Comparison of ENCODE assay signal across 9 cellular contexts in the genomic region with DNA sequence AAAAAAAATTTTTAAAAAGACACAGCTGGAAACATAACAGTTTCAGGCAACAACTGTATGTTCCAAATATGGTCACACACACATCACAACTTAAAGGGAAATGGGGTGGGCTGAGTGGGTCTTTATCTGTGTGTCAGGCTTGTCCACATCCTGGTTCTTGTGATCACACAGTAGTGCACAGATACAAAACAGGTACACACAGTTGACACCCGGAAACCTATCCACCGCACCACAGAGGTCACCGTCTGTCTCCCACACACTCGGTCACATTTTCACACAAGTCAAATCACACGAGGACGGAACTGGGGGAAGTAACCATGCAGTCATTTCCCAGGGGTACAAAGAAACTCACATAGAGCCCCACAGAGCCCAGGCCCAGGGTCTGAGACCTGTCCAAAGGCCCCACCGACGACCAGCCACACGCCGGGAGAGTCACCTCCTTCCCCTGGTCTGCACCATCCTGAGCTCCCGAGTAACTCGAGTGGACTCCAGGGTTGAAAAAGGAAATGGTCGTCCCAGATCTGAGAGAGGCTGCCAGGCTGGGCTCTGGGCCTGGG. TPM values are rescaled to one million over a fixed set of nuclear protein-coding genes. Genes with fewer than 3 reads are reported as not detected.
DNase-seq lines count a peak whose midpoint lies in the region; ATAC-seq lines count a peak whose summit lies in the region.
"Had no signal": no experiment of that assay in that cellular context is flagged by ENCODE, and none has a peak within 500 bp of the region (broad histone marks: within the 10 kb centered on the region; RNA-seq: fewer than 3 reads in every experiment).

No MANE protein-coding gene starts in this region.

- no peak overlapping the region for H2BK5ac ChIP-seq in mesenchymal stem cell (ENCODE audit: low read depth, low read length, poor library complexity, severe bottlenecking)

- H3K36me3 Mint-ChIP-seq in naive thymus-derived CD8-positive, alpha-beta T cell: peaks cover 0 to 30% (median 0%) of the 10 kb centered on the region in 3 donors

- H3K27me3 ChIP-seq in mesenchymal stem cell (ENCODE audit: control insufficient read depth in 1 of 2, insufficient read depth in 1 of 2, low read length in 2 of 2): peaks cover 0 to 4% of the 10 kb centered on the region in 2 experiments
- H3K27me3 ChIP-seq: SJSA1 had no signal

- H3K9me3 ChIP-seq in mesenchymal stem cell (ENCODE audit: control insufficient read depth, low read length): no peaks in the 10 kb centered on the region
- H3K9me3 ChIP-seq: SJSA1 had no signal

- no peak overlapping the region for H3K4me3 ChIP-seq in mesenchymal stem cell (ENCODE audit: insufficient read depth in 1 of 2, low read depth in 1 of 2, low read length in 2 of 2)
- H3K4me3 ChIP-seq: SJSA1 had no signal

- no peak overlapping the region for H2BK15ac ChIP-seq in mesenchymal stem cell (ENCODE audit: low read depth, poor library complexity, severe bottlenecking)

- no peak overlapping the region for H3K4ac ChIP-seq in mesenchymal stem cell (ENCODE audit: low read depth in 1 of 2, low read length in 2 of 2)

- H3K4me2 ChIP-seq in mesenchymal stem cell (ENCODE audit: low read length, poor library complexity, severe bottlenecking): no peak overlapping the region

- no peaks in the 10 kb centered on the region for H3K9me3 Mint-ChIP-seq in naive thymus-derived CD8-positive, alpha-beta T cell

- ATAC-seq in GM19395 (IDR thresholded peaks at IDR 0.05; ENCODE audit: unreplicated experiment): peak; percentile 37
- peak; percentile 32 for ATAC-seq in HG03520 (IDR thresholded peaks at IDR 0.05; ENCODE audit: unreplicated experiment)
- peak; percentile 73 to 87 for ATAC-seq in naive thymus-derived CD8-positive, alpha-beta T cell

- H2BK12ac ChIP-seq in mesenchymal stem cell (ENCODE audit: low read length in 2 of 2): peak overlapping the region in 1 of 2 experiments; percentile 54

- peak overlapping the region; percentile 75 to 93 (median 82) for H3K4me3 Mint-ChIP-seq in naive thymus-derived CD8-positive, alpha-beta T cell

- no peak overlapping the region for H2AK5ac ChIP-seq in mesenchymal stem cell (ENCODE audit: low read length, severe bottlenecking)

- peaks cover 23 to 27% of the 10 kb centered on the region in 2 experiments for H3K36me3 ChIP-seq in mesenchymal stem cell (ENCODE audit: control insufficient read depth in 1 of 2, insufficient read depth in 2 of 2, low read depth in 1 of 2, low read length in 2 of 2)

- H2BK120ac ChIP-seq in mesenchymal stem cell (ENCODE audit: low read depth, low read length): no peak overlapping the region

- peaks cover 25 to 68% (median 62%) of the 10 kb centered on the region in 4 donors for H3K4me1 Mint-ChIP-seq in naive thymus-derived CD8-positive, alpha-beta T cell

- no peak overlapping the region for H4K91ac ChIP-seq in mesenchymal stem cell (ENCODE audit: low read length)

- DNase-seq in activated T-cell treated with anti-CD3 and anti-CD28 coated beads for 4 hours (peak; percentile 55), middle frontal gyrus (ENCODE audit: extremely low spot score, low spot score) (no peak), HK-2 (ENCODE audit: unreplicated experiment) (no peak), mesenchymal stem cell (no peak), amniotic stem cell (lab: John Stamatoyannopoulos, UW) (no peak)
- peak; percentile 47 to 94 (median 79) for DNase-seq in naive thymus-derived CD8-positive, alpha-beta T cell

- peak overlapping the region; percentile 95 to 100 (median 98) for H3K27ac Mint-ChIP-seq in naive thymus-derived CD8-positive, alpha-beta T cell

- no peak overlapping the region for H3K9ac ChIP-seq in mesenchymal stem cell (ENCODE audit: low read length)

- H3K27ac ChIP-seq in mesenchymal stem cell (ENCODE audit: low read length, poor library complexity, severe bottlenecking): no peak overlapping the region
- H3K27ac ChIP-seq: SJSA1 had no signal

- peaks cover 15% of the 10 kb centered on the region for H3K4me1 ChIP-seq in mesenchymal stem cell (ENCODE audit: control insufficient read depth, insufficient read depth, low read depth, low read length)

- peak overlapping the region in 1 of 2 experiments; percentile 66 for H3K18ac ChIP-seq in mesenchymal stem cell (ENCODE audit: low read depth in 1 of 2, low read length in 2 of 2)

- H3K14ac ChIP-seq in mesenchymal stem cell (ENCODE audit: low read length in 2 of 2): no peak overlapping the region

- no peaks in the 10 kb centered on the region for H3K27me3 Mint-ChIP-seq in naive thymus-derived CD8-positive, alpha-beta T cell

- no peak overlapping the region for H2AFZ ChIP-seq in mesenchymal stem cell (ENCODE audit: low read depth, low read length)

- no peak overlapping the region for H4K8ac ChIP-seq in mesenchymal stem cell (ENCODE audit: low read length)

- H3K79me1 ChIP-seq in mesenchymal stem cell (replicated peaks; ENCODE audit: low read length, poor library complexity, severe bottlenecking): peaks cover 21% of the 10 kb centered on the region

- WGBS in mesenchymal stem cell: 83% methylated on average over 13 of the region's 13 CpGs

- POLR2A ChIA-PET in naive thymus-derived CD8-positive, alpha-beta T cell (lab: Charles Lee): interaction anchor here (0.6 to 8.4 kb wide), 8 partner anchors 8 to 1817 kb away, joined by 3 to 101 read pairs (median 4); partner anchors contain the start of genes EIF3G and RAB11B

- H3K23ac ChIP-seq in mesenchymal stem cell (ENCODE audit: low read length in 2 of 2): no peak overlapping the region

RNA-seq across cellular contexts. Expression of gene PPAN, which starts 1.4 kb away (rescaled TPM):
- total RNA-seq in naive thymus-derived CD8-positive, alpha-beta T cell: 100 to 1,000 TPM; 109 to 122 TPM
- 10 to 100 TPM; 15.7 to 42.7 (median 25.8) TPM for polyA plus RNA-seq in naive thymus-derived CD8-positive, alpha-beta T cell
- 15.8 TPM for polyA plus RNA-seq in mesenchymal stem cell (2013, experiment 1 of 2)
- polyA plus RNA-seq in mesenchymal stem cell (2013, experiment 2 of 2): 15.0 TPM

RNA-seq across cellular contexts. Expression of gene ANGPTL6, which starts 2.3 kb away (rescaled TPM):
- 1 to 10 TPM; 1.3 to 1.8 TPM for total RNA-seq in naive thymus-derived CD8-positive, alpha-beta T cell
- under 1 TPM; 0.54 to 0.82 (median 0.65) TPM for polyA plus RNA-seq in naive thymus-derived CD8-positive, alpha-beta T cell
- 0.11 TPM for polyA plus RNA-seq in mesenchymal stem cell (2013, experiment 1 of 2)
- polyA plus RNA-seq in mesenchymal stem cell (2013, experiment 2 of 2): 0.16 TPM

RNA-seq across cellular contexts. Expression of gene P2RY11, which starts 6.8 kb away (rescaled TPM):
- 10 to 100 TPM; 61.4 to 68.0 TPM for total RNA-seq in naive thymus-derived CD8-positive, alpha-beta T cell
- 1 to 10 TPM; 2.2 to 4.2 (median 2.9) TPM for polyA plus RNA-seq in naive thymus-derived CD8-positive, alpha-beta T cell
- 3.2 TPM for polyA plus RNA-seq in mesenchymal stem cell (2013, experiment 1 of 2)
- polyA plus RNA-seq in mesenchymal stem cell (2013, experiment 2 of 2): 3.4 TPM

RNA-seq across cellular contexts. Expression of gene EIF3G, which starts 15.0 kb away (rescaled TPM):
- 100 to 1,000 TPM; 363 to 378 TPM for total RNA-seq in naive thymus-derived CD8-positive, alpha-beta T cell
- polyA plus RNA-seq in naive thymus-derived CD8-positive, alpha-beta T cell: 100 to 1,000 TPM; 226 to 282 (median 269) TPM
- 167 TPM for polyA plus RNA-seq in mesenchymal stem cell (2013, experiment 1 of 2)
- 162 TPM for polyA plus RNA-seq in mesenchymal stem cell (2013, experiment 2 of 2)

RNA-seq across cellular contexts. Expression of gene SHFL, which starts 18.6 kb away (rescaled TPM):
- 100 to 1,000 TPM; 109 to 113 TPM for total RNA-seq in naive thymus-derived CD8-positive, alpha-beta T cell
- polyA plus RNA-seq in naive thymus-derived CD8-positive, alpha-beta T cell: 10 to 100 TPM; 32.0 to 51.3 (median 34.6) TPM
- 41.6 TPM for polyA plus RNA-seq in mesenchymal stem cell (2013, experiment 1 of 2)
- 41.6 TPM for polyA plus RNA-seq in mesenchymal stem cell (2013, experiment 2 of 2)

Comparison
In these comparisons a context has a peak if more than half of its experiments do, and no peak if none do; other contexts are left out.
1. DNase-seq: peak in activated T-cell treated with anti-CD3 and anti-CD28 coated beads for 4 hours (single experiment) and naive thymus-derived CD8-positive, alpha-beta T cell (10 of 10); none in middle frontal gyrus (single experiment), HK-2 (single experiment), mesenchymal stem cell (single experiment) and amniotic stem cell (single experiment).
2. Peak in every context shown above with its lines, with median percentiles within 50 percentile points of each other: ATAC-seq.